ENCODE assay signal across 8 cellular contexts in genomic region chr5:173973614-173973969, GRCh38. TPM values are rescaled to one million over a fixed set of nuclear protein-coding genes. Genes with fewer than 3 reads are reported as not detected.
A peak's percentile ranks its signal among the peaks of the same experiment; 100 is the strongest.
DNase-seq lines count a peak whose midpoint lies in the region; ATAC-seq and TF ChIP-seq lines count a peak whose summit lies in the region.

No MANE protein-coding gene starts in this region.

- H3K79me2 ChIP-seq in KMS-11 (ENCODE audit: insufficient read depth, low read depth), result no peaks in the 10 kb centered on the region

- TF ChIP-seq CTCF in KMS-11 (conservative IDR thresholded peaks at IDR 0.05; ENCODE audit: low read depth, low read length) (no peak; the same call in 1 of the 2 replicates), left lung (IDR thresholded peaks at IDR 0.05) (no peak), thyroid gland (IDR thresholded peaks at IDR 0.05) (no peak)

- H3K9me3 Mint-ChIP-seq in activated T-cell treated with anti-CD3 and anti-CD28 coated beads, Interleukin-2, amount 50 U/mL, for 72 hours, result no peaks in the 10 kb centered on the region

- peak overlapping the region; percentile 82 to 86 for H3K4me3 Mint-ChIP-seq in activated T-cell treated with anti-CD3 and anti-CD28 coated beads, Interleukin-2, amount 50 U/mL, for 72 hours

- peak in 1 of 2 donors; percentile 48 for TF ChIP-seq POLR2A in thyroid gland (IDR thresholded peaks at IDR 0.05)

- H2AFZ ChIP-seq in KMS-11 (ENCODE audit: low read depth), result peak overlapping the region; percentile 54

- WGBS in thyroid gland, 2 donors, result 6 to 9% methylated on average over 12 to 13 of the region's 13 CpGs

- peak; percentile 35 to 36 for ATAC-seq in activated T-cell treated with anti-CD3 and anti-CD28 coated beads, Interleukin-2, amount 50 U/mL, for 72 hours (replicated peaks in 1 of 2)
- ATAC-seq in left lung, result peak; percentile 75
- ATAC-seq in HG02623 (IDR thresholded peaks at IDR 0.05; ENCODE audit: unreplicated experiment), result no peak
- ATAC-seq in HG03571 (IDR thresholded peaks at IDR 0.05; ENCODE audit: unreplicated experiment), result no peak

- no peak for DNase-seq in activated T-cell treated with anti-CD3 and anti-CD28 coated beads, Interleukin-2, amount 50 U/mL, for 72 hours
- DNase-seq in activated T-cell treated with anti-CD3 and anti-CD28 coated beads for 4 hours, result no peak
- DNase-seq in T47D (ENCODE audit: low read depth in 1 of 2, low spot score in 1 of 2), result peak; percentile 33 to 36
- DNase-seq in left lung, result peak; percentile 50 to 80
- peak; percentile 76 to 79 for DNase-seq in thyroid gland

- H3K4me1 Mint-ChIP-seq in activated T-cell treated with anti-CD3 and anti-CD28 coated beads, Interleukin-2, amount 50 U/mL, for 72 hours (ENCODE audit: low read depth), result peaks cover 12% of the 10 kb centered on the region

- peaks cover 20% of the 10 kb centered on the region for H3K27me3 Mint-ChIP-seq in activated T-cell treated with anti-CD3 and anti-CD28 coated beads, Interleukin-2, amount 50 U/mL, for 72 hours (ENCODE audit: low read depth)

- H3K27ac Mint-ChIP-seq in activated T-cell treated with anti-CD3 and anti-CD28 coated beads, Interleukin-2, amount 50 U/mL, for 72 hours, result no peak overlapping the region

- no peaks in the 10 kb centered on the region for H4K20me1 ChIP-seq in KMS-11 (ENCODE audit: insufficient read depth)

- H3K4me1 ChIP-seq in KMS-11 (ENCODE audit: low read depth, poor library complexity, severe bottlenecking) (peaks cover 24% of the 10 kb centered on the region), left lung (peaks cover 0 to 19% of the 10 kb centered on the region in 2 donors), thyroid gland (peaks cover 11 to 23% of the 10 kb centered on the region in 2 donors)

- H3K4me2 ChIP-seq in KMS-11, result no peak overlapping the region

- H3K27ac ChIP-seq in KMS-11, result no peak overlapping the region
- H3K27ac ChIP-seq in left lung, result peak overlapping the region in 1 of 2 donors; percentile 13
- peak overlapping the region; percentile 10 to 90 (median 83) for H3K27ac ChIP-seq in thyroid gland

- intact Hi-C loops in left lung (cut with DNase I) (loop anchor here (2.0 to 10.0 kb wide), 2 partner anchors 355 to 359 kb away; partner anchors contain the start of gene BOD1 (in 1 of the 2)), thyroid gland (cut with DNase I) (loop anchor here (2.0 kb wide), 1 partner anchor 355 kb away; no protein-coding TSS in a partner anchor)

- H3K27me3 ChIP-seq in KMS-11 (ENCODE audit: insufficient read depth, low read depth) (no peaks in the 10 kb centered on the region), left lung (peaks cover 0 to 7% of the 10 kb centered on the region in 2 donors), thyroid gland (no peaks in the 10 kb centered on the region)

- H3K36me3 Mint-ChIP-seq in activated T-cell treated with anti-CD3 and anti-CD28 coated beads, Interleukin-2, amount 50 U/mL, for 72 hours (ENCODE audit: insufficient read depth in 2 of 2), result no peaks in the 10 kb centered on the region

- no peaks in the 10 kb centered on the region for H3K36me3 ChIP-seq in KMS-11 (ENCODE audit: insufficient read depth)
- no peaks in the 10 kb centered on the region for H3K36me3 ChIP-seq in left lung
- no peaks in the 10 kb centered on the region for H3K36me3 ChIP-seq in thyroid gland

- no peak overlapping the region for H3K9ac ChIP-seq in KMS-11

- no peak overlapping the region for H3K4me3 ChIP-seq in KMS-11 (IDR thresholded peaks at IDR 0.05; ENCODE audit: insufficient read depth, low read depth, low read length)
- peak overlapping the region; percentile 42 to 43 for H3K4me3 ChIP-seq in left lung
- peak overlapping the region in 2 of 3 donors; percentile 5 to 13 for H3K4me3 ChIP-seq in thyroid gland (replicated peaks in 1 of 3)

- H3K9me3 ChIP-seq in left lung, result no peaks in the 10 kb centered on the region
- no peaks in the 10 kb centered on the region for H3K9me3 ChIP-seq in thyroid gland

- in situ Hi-C loops in T47D (cut with HindIII; ENCODE audit: low pct_unique_long_range_greater_than_20kb, low sequenced_read_pairs), result no loop called here

RNA-seq across cellular contexts. Expression of gene C5orf47, which starts 15.4 kb away (rescaled TPM):
- total RNA-seq in activated T-cell treated with anti-CD3 and anti-CD28 coated beads, Interleukin-2, amount 50 U/mL, for 72 hours, result not detected
- under 1 TPM in 1 of 2 donors, not detected in 1; 0.13 TPM for total RNA-seq in left lung
- under 1 TPM in 2 of 4 donors, not detected in 2; 0.13 to 0.22 TPM for total RNA-seq in thyroid gland

Comparison
In these comparisons a context has a peak if more than half of its experiments do, and no peak if none do; other contexts are left out.
1. ATAC-seq: peak in activated T-cell treated with anti-CD3 and anti-CD28 coated beads, Interleukin-2, amount 50 U/mL, for 72 hours (2 of 2) and left lung (single experiment); none in HG02623 (single experiment) and HG03571 (single experiment).
2. DNase-seq: peak in T47D (2 of 2), left lung (2 of 2) and thyroid gland (2 of 2); none in activated T-cell treated with anti-CD3 and anti-CD28 coated beads, Interleukin-2, amount 50 U/mL, for 72 hours (0 of 2) and activated T-cell treated with anti-CD3 and anti-CD28 coated beads for 4 hours (single experiment).